ENCODE assay signal across 15 cellular contexts in the genomic region with DNA sequence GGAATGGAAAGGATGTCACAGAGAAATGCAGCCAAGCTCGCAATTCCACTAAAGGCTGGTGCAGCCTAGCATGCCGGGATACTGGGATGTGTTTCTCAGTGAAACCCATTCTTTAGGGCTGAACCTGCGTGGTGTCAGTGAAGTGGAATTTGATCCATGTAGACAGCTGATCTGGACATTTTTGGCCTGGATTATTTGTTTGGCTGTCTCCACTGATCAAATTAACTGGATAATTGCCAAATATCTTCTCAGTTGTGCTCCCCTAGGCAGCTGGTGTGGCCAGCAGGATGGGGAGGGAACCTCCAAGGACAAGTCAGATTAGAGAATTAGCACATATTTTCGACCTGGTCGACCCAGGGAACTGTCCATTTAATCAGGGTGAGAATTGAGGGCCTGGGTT.
"Had no signal": no experiment of that assay in that cellular context is flagged by ENCODE, and none has a peak within 500 bp of the region (broad histone marks: within the 10 kb centered on the region; RNA-seq: fewer than 3 reads in every experiment).

No MANE protein-coding gene starts in this region.

- H3K27me3 ChIP-seq: heart left ventricle, left lung, testis, upper lobe of right lung had no signal

- H3K27me3 Mint-ChIP-seq: stimulated activated naive CD8-positive, alpha-beta T cell treated with anti-CD3 and anti-CD28 coated beads, Interleukin-15, amount 100 ng/mL, for 72 hours had no signal

- H3K36me3 Mint-ChIP-seq: memory B cell, WTC11 had no signal

- H3K4me1 ChIP-seq: heart left ventricle, left lung, prostate gland, testis, upper lobe of right lung had no signal

- H3K27ac Mint-ChIP-seq: activated naive CD4-positive, alpha-beta T cell treated with anti-CD3 and anti-CD28 coated beads for 36 hours; activated T-helper 17 cell treated with anti-CD3 and anti-CD28 coated beads, Interleukin-2, amount 50 U/mL, for 72 hours; memory B cell; nephron; WTC11 had no signal

- H3K4me3 ChIP-seq: heart left ventricle, left lung, prostate gland, testis, upper lobe of right lung had no signal

- H3K4me1 Mint-ChIP-seq: memory B cell; stimulated activated naive CD8-positive, alpha-beta T cell treated with anti-CD3 and anti-CD28 coated beads, Interleukin-15, amount 100 ng/mL, for 72 hours had no signal

- H3K9me3 Mint-ChIP-seq: activated naive CD4-positive, alpha-beta T cell treated with anti-CD3 and anti-CD28 coated beads for 36 hours; memory B cell; nephron; stimulated activated naive CD8-positive, alpha-beta T cell treated with anti-CD3 and anti-CD28 coated beads, Interleukin-15, amount 100 ng/mL, for 72 hours; WTC11 had no signal

- DNase-seq: activated CD4-positive, alpha-beta T cell treated with anti-CD3 and anti-CD28 coated beads for 48 hours; activated naive CD4-positive, alpha-beta T cell treated with anti-CD3 and anti-CD28 coated beads for 36 hours; cortex of kidney; effector CD8-positive, alpha-beta T cell; heart left ventricle; left lung; stimulated activated CD4-positive, alpha-beta T cell treated with anti-CD3 and anti-CD28 coated beads, Interleukin-4, amount 100 ng/mL, for 24 hours; stimulated activated naive CD8-positive, alpha-beta T cell treated with anti-CD3 and anti-CD28 coated beads, Interleukin-15, amount 100 ng/mL, for 72 hours; testis; upper lobe of right lung had no signal

- H3K36me3 ChIP-seq: heart left ventricle, left lung, prostate gland, upper lobe of right lung had no signal

- H3K4me3 Mint-ChIP-seq: activated naive CD4-positive, alpha-beta T cell treated with anti-CD3 and anti-CD28 coated beads for 36 hours; activated T-helper 17 cell treated with anti-CD3 and anti-CD28 coated beads, Interleukin-2, amount 50 U/mL, for 72 hours; memory B cell; nephron; stimulated activated naive CD8-positive, alpha-beta T cell treated with anti-CD3 and anti-CD28 coated beads, Interleukin-15, amount 100 ng/mL, for 72 hours; WTC11 had no signal

- H3K9me3 ChIP-seq: heart left ventricle, left lung, prostate gland, testis, upper lobe of right lung had no signal
